15 cellular contexts compared by ENCODE assay signal in the genomic region with DNA sequence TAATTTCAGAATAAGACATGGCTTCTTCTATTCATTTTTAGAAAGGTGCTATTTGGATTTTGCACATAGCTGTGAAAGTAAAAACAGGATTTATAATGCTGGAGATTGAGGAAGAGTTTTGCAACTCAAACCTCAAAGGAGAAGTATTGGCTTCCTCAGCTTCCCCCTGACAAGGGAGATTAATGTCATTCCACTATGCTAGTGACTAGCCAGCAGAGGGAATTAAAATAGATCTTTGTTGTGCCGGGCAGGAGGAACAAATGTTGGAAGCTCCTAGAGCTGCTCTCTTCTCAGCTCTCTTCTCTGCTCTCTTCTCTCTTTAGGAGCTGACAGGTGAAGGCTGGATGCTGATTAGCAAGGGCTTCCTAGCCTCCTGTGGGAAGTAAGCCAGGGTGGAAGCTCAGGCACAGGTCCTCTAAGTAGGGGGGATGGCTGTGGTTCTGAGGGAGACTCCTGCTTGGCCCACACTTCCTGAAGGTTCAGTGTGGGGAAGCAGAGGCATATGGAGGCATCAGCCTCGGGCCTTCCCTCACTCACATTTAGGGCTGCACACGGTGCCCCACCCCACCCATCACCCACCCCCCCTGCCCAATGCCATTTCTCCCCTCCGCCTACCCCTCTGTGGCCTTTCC. TPM values are rescaled to one million over a fixed set of nuclear protein-coding genes. Genes with fewer than 3 reads are reported as not detected.
DNase-seq lines count a peak whose midpoint lies in the region; ATAC-seq and TF ChIP-seq lines count a peak whose summit lies in the region.
"Had no signal": no experiment of that assay in that cellular context is flagged by ENCODE, and none has a peak within 500 bp of the region (broad histone marks: within the 10 kb centered on the region; RNA-seq: fewer than 3 reads in every experiment).

No MANE protein-coding gene starts in this region.

- whole genome bisulfite sequencing in sigmoid colon, 2 donors = 48 to 52% methylated on average over 4 of the region's 4 CpGs

- peak overlapping the region; percentile 68 for H3K27ac Mint-ChIP-seq in T-helper 17 cell
- H3K27ac Mint-ChIP-seq: activated T-cell treated with anti-CD3 and anti-CD28 coated beads, Interleukin-2, amount 50 U/mL, for 24 hours had no signal

- DNase-seq in GM03348 (ENCODE audit: low spot score) = peak; percentile 61
- no peak for DNase-seq in T-helper 17 cell
- no peak for DNase-seq in left ventricle myocardium superior
- no peak for DNase-seq in sigmoid colon
- DNase-seq in NCI-H2029 (lab: John Stamatoyannopoulos, UW) = no peak
- no peak for DNase-seq in NCI-H226
- DNase-seq: activated T-cell treated with anti-CD3 and anti-CD28 coated beads, Interleukin-2, amount 50 U/mL, for 24 hours; brain microvascular endothelial cell; DMS153; kidney glomerular epithelial cell; NCI-H1694 treated with DMSO at 0.1 percent for 48 hours had no signal

- no peak for TF ChIP-seq POLR2A in sigmoid colon (IDR thresholded peaks at IDR 0.05)

- H3K36me3 ChIP-seq in sigmoid colon = no peaks in the 10 kb centered on the region
- H3K36me3 ChIP-seq: brain microvascular endothelial cell, prostate gland had no signal

- no peaks in the 10 kb centered on the region for H3K9me3 ChIP-seq in T-helper 17 cell (ENCODE audit: control insufficient read depth, low read length, poor library complexity, severe bottlenecking)
- no peaks in the 10 kb centered on the region for H3K9me3 ChIP-seq in sigmoid colon
- H3K9me3 ChIP-seq: prostate gland had no signal

- peaks cover 0 to 39% (median 25%) of the 10 kb centered on the region in 4 donors for H3K4me1 ChIP-seq in sigmoid colon
- H3K4me1 ChIP-seq: prostate gland had no signal

- no peaks in the 10 kb centered on the region for H3K27me3 ChIP-seq in sigmoid colon
- H3K27me3 ChIP-seq: brain microvascular endothelial cell had no signal

- H3K36me3 Mint-ChIP-seq in T-helper 17 cell (ENCODE audit: low read depth) = no peaks in the 10 kb centered on the region

- no peak overlapping the region for H3K4me3 ChIP-seq in sigmoid colon
- H3K4me3 ChIP-seq: prostate gland had no signal

- peaks cover 23% of the 10 kb centered on the region for H3K27me3 Mint-ChIP-seq in T-helper 17 cell

- H3K4me3 Mint-ChIP-seq in T-helper 17 cell = no peak overlapping the region
- H3K4me3 Mint-ChIP-seq: activated T-cell treated with anti-CD3 and anti-CD28 coated beads, Interleukin-2, amount 50 U/mL, for 24 hours had no signal

- ATAC-seq in T-helper 17 cell (no peak), left ventricle myocardium superior (peak; percentile 87), GM21526 (IDR thresholded peaks at IDR 0.05; ENCODE audit: low FRiP score, unreplicated experiment) (no peak), GM19328 (IDR thresholded peaks at IDR 0.05; ENCODE audit: unreplicated experiment) (no peak)

- H3K27ac ChIP-seq in sigmoid colon = peak overlapping the region in 3 of 4 donors; percentile 26 to 74 (median 68)
- H3K27ac ChIP-seq: brain microvascular endothelial cell, prostate gland had no signal

- intact Hi-C loops in left ventricle myocardium superior (cut with micrococcal nuclease) = no loop called here
- intact Hi-C loops in sigmoid colon (cut with DNase I) = no loop called here

- peaks cover 9% of the 10 kb centered on the region for H3K4me1 Mint-ChIP-seq in T-helper 17 cell

- no peak for TF ChIP-seq EP300 in sigmoid colon (IDR thresholded peaks at IDR 0.05)

- TF ChIP-seq CTCF in sigmoid colon (IDR thresholded peaks at IDR 0.05) = no peak

RNA-seq across cellular contexts. Expression of gene CX3CR1, which starts 29.6 kb away (rescaled TPM):
- total RNA-seq in T-helper 17 cell (1 to 10 TPM in 1 of 2 donors, under 1 TPM in 1; 0.65 to 3.1 TPM), left ventricle myocardium superior (1.7 TPM), sigmoid colon (under 1 TPM; 0.16 to 0.68 (median 0.32) TPM)
- under 1 TPM in 1 of 3 donors, not detected in 2; 0.10 TPM for polyA plus RNA-seq in sigmoid colon
- total RNA-seq: HT-29 had no signal

RNA-seq across cellular contexts. Expression of gene XIRP1, which starts 57.8 kb away (rescaled TPM):
- total RNA-seq in T-helper 17 cell = not detected
- total RNA-seq in left ventricle myocardium superior = 263 TPM
- under 1 TPM in 1 of 4 donors, not detected in 3; 0.54 TPM for total RNA-seq in sigmoid colon
- polyA plus RNA-seq in sigmoid colon = 1 to 10 TPM in 1 of 3 donors, under 1 TPM in 2; 0.25 to 1.2 (median 0.69) TPM
- total RNA-seq: HT-29 had no signal

Comparison
In these comparisons a context has a peak if more than half of its experiments do, and no peak if none do; other contexts are left out.
1. RNA of gene XIRP1, which starts 57.8 kb away (total RNA-seq): 263 TPM in left ventricle myocardium superior (single experiment); not detected in T-helper 17 cell and 0.54 TPM in sigmoid colon; every median in the first group is over 100 times any median in the second.